Comparison of ENCODE assay signal across 26 cellular contexts in genomic region chr9:14136047-14136446, GRCh38.
DNase-seq lines count a peak whose midpoint lies in the region; ATAC-seq and TF ChIP-seq lines count a peak whose summit lies in the region.
"Had no signal": no experiment of that assay in that cellular context is flagged by ENCODE, and none has a peak within 500 bp of the region (broad histone marks: within the 10 kb centered on the region; RNA-seq: fewer than 3 reads in every experiment).

No MANE protein-coding gene starts in this region.

- H3K27ac ChIP-seq in SK-N-MC: peak overlapping the region; percentile 38; the same call in 1 of the 2 replicates
- H3K27ac ChIP-seq: coronary artery, KMS-11, stomach, tibial nerve had no signal

- peak; percentile 39 for DNase-seq in NCI-H510A treated with DMSO at 0.1 percent for 48 hours (lab: John Stamatoyannopoulos, UW)
- no peak for DNase-seq in NCI-H510A (lab: John Stamatoyannopoulos, UW)
- peak; percentile 75 for DNase-seq in NCI-H1436 treated with DMSO at 0.1 percent for 48 hours (lab: John Stamatoyannopoulos, UW)
- DNase-seq in SK-N-MC (ENCODE audit: low read depth, low spot score): no peak
- no peak for DNase-seq in endothelial cell (ENCODE audit: low spot score)
- DNase-seq: activated CD4-positive, alpha-beta T cell treated with anti-CD3 and anti-CD28 coated beads for 4 hours; activated T-cell treated with anti-CD3 and anti-CD28 coated beads for 4 hours; aorta; effector memory CD4-positive, alpha-beta T cell; erythroblast; head of caudate nucleus; kidney; midbrain; naive thymus-derived CD8-positive, alpha-beta T cell; NCI-H2029; NCI-H524; stimulated activated CD4-positive, alpha-beta T cell treated with anti-CD3 and anti-CD28 coated beads, Interleukin-2, amount 100 ng/mL, for 24 hours; stomach had no signal

- no peaks in the 10 kb centered on the region for H3K4me1 Mint-ChIP-seq in endothelial cell (ENCODE audit: unreplicated experiment)
- H3K4me1 Mint-ChIP-seq: naive thymus-derived CD8-positive, alpha-beta T cell had no signal

- H3K36me3 ChIP-seq in SK-N-MC (ENCODE audit: insufficient read depth, low read length): no peaks in the 10 kb centered on the region
- H3K36me3 ChIP-seq: stomach, tibial nerve had no signal

- TF ChIP-seq CTCF in endothelial cell (IDR thresholded peaks at IDR 0.05; ENCODE audit: unreplicated experiment): no peak

- peak overlapping the region; percentile 1; the same call in 1 of the 2 replicates for H3K4me3 ChIP-seq in SK-N-MC
- H3K4me3 ChIP-seq: coronary artery, skin epidermis, stomach, tibial nerve had no signal

- no peaks in the 10 kb centered on the region for H3K9me3 ChIP-seq in SK-N-MC (ENCODE audit: low read depth, low read length)
- H3K9me3 ChIP-seq: stomach, tibial nerve had no signal

- H3K9ac ChIP-seq in SK-N-MC (ENCODE audit: insufficient read length): no peak overlapping the region
- H3K9ac ChIP-seq: KMS-11 had no signal

- H3K27me3 Mint-ChIP-seq in endothelial cell (ENCODE audit: unreplicated experiment): peaks cover 2% of the 10 kb centered on the region
- H3K27me3 Mint-ChIP-seq: activated naive CD8-positive, alpha-beta T cell; naive thymus-derived CD8-positive, alpha-beta T cell had no signal

- peaks cover 6% of the 10 kb centered on the region for H3K36me3 Mint-ChIP-seq in endothelial cell (ENCODE audit: low read depth, unreplicated experiment)
- H3K36me3 Mint-ChIP-seq: activated naive CD8-positive, alpha-beta T cell; naive thymus-derived CD8-positive, alpha-beta T cell had no signal

- no peaks in the 10 kb centered on the region for H3K9me3 Mint-ChIP-seq in endothelial cell (ENCODE audit: unreplicated experiment)
- H3K9me3 Mint-ChIP-seq: T-helper 1 cell treated with Interleukin-12 subunit alpha and Interleukin-12 subunit beta and Interleukin-4 antibody, amounts not matched to agents 30 μg/mL and 1 μg/mL, for 36 hours had no signal

- no peak overlapping the region for H3K27ac Mint-ChIP-seq in endothelial cell (ENCODE audit: unreplicated experiment)
- H3K27ac Mint-ChIP-seq: activated naive CD8-positive, alpha-beta T cell; naive thymus-derived CD8-positive, alpha-beta T cell; T-helper 1 cell treated with Interleukin-12 subunit alpha and Interleukin-12 subunit beta and Interleukin-4 antibody, amounts not matched to agents 30 μg/mL and 1 μg/mL, for 36 hours had no signal

- no peak overlapping the region for H3K4me3 Mint-ChIP-seq in endothelial cell (ENCODE audit: unreplicated experiment)
- H3K4me3 Mint-ChIP-seq: activated naive CD8-positive, alpha-beta T cell; naive thymus-derived CD8-positive, alpha-beta T cell; T-helper 1 cell treated with Interleukin-12 subunit alpha and Interleukin-12 subunit beta and Interleukin-4 antibody, amounts not matched to agents 30 μg/mL and 1 μg/mL, for 36 hours had no signal

- ATAC-seq in GM19328 (IDR thresholded peaks at IDR 0.05; ENCODE audit: unreplicated experiment) (no peak), HG03565 (IDR thresholded peaks at IDR 0.05; ENCODE audit: unreplicated experiment) (no peak)
- ATAC-seq: naive thymus-derived CD8-positive, alpha-beta T cell had no signal

Comparison
In these comparisons a context has a peak if more than half of its experiments do, and no peak if none do; other contexts are left out.
1. DNase-seq: peak in NCI-H510A treated with DMSO at 0.1 percent for 48 hours (single experiment) and NCI-H1436 treated with DMSO at 0.1 percent for 48 hours (single experiment); none in NCI-H510A (single experiment), SK-N-MC (single experiment) and endothelial cell (single experiment).